In genomic region chr3:107235923-107236315, GRCh38 we compare ENCODE assay signal across 8 cellular contexts.
DNase-seq lines count a peak whose midpoint lies in the region; ATAC-seq lines count a peak whose summit lies in the region.

No MANE protein-coding gene starts in this region.

- DNase-seq in CMK (ENCODE audit: low read depth): peak; percentile 34
- peak; percentile 26 for DNase-seq in GM19238 (ENCODE audit: insufficient read length, low spot score)
- DNase-seq in NCI-H524 (lab: John Stamatoyannopoulos, UW): peak; percentile 56 to 85
- DNase-seq in activated CD4-positive, alpha-beta T cell treated with anti-CD3 and anti-CD28 coated beads, Interleukin-2, amount 50 U/mL, for 48 hours: peak; percentile 12 to 31
- DNase-seq in epidermal melanocyte (ENCODE audit: insufficient read length, low spot score): peak; percentile 81
- DNase-seq in middle frontal gyrus (ENCODE audit: extremely low spot score, low spot score): peak; percentile 84

- H3K27ac ChIP-seq in temporal lobe (ENCODE audit: low read depth, low read length): peak overlapping the region; percentile 86

- ATAC-seq in HG03442 (IDR thresholded peaks at IDR 0.05; ENCODE audit: unreplicated experiment): peak; percentile 46

Comparison
In these comparisons a context has a peak if more than half of its experiments do, and no peak if none do; other contexts are left out.
1. Peak in every context shown above with its lines: DNase-seq, ATAC-seq and H3K27ac ChIP-seq.
2. DNase-seq: peak in every context shown above with its lines; median percentile 84 in middle frontal gyrus; 81 in epidermal melanocyte; 70 in NCI-H524; 34 in CMK; 26 in GM19238; 22 in activated CD4-positive, alpha-beta T cell treated with anti-CD3 and anti-CD28 coated beads, Interleukin-2, amount 50 U/mL, for 48 hours.